ENCODE assay signal across 19 cellular contexts in genomic region chr11:25615841-25616240, GRCh38.
"Had no signal": no experiment of that assay in that cellular context is flagged by ENCODE, and none has a peak within 500 bp of the region (broad histone marks: within the 10 kb centered on the region; RNA-seq: fewer than 3 reads in every experiment).

No MANE protein-coding gene starts in this region.

- H3K27ac Mint-ChIP-seq: mesothelial cell of epicardium, naive B cell had no signal

- H3K4me2 ChIP-seq: hepatocyte had no signal

- H3K27me3 ChIP-seq: dorsolateral prefrontal cortex, esophagus muscularis mucosa, foreskin keratinocyte, gastroesophageal sphincter, heart left ventricle, hepatocyte, left lung had no signal

- DNase-seq: dermis blood vessel endothelial cell; dorsolateral prefrontal cortex; effector CD4-positive, alpha-beta T cell; effector memory CD4-positive, alpha-beta T cell; heart left ventricle; hypothalamus; left cardiac atrium; left lung; left ventricle myocardium superior; lower lobe of right lung; mesenchymal stem cell; mucosa of descending colon; naive B cell had no signal

- H2AFZ ChIP-seq: hepatocyte had no signal

- H3K4me3 ChIP-seq: coronary artery, dorsolateral prefrontal cortex, esophagus muscularis mucosa, gastroesophageal sphincter, heart left ventricle, hepatocyte, left lung, lower lobe of right lung, mucosa of descending colon had no signal

- H3K36me3 Mint-ChIP-seq: mesothelial cell of epicardium, naive B cell had no signal

- H3K27ac ChIP-seq: coronary artery, dorsolateral prefrontal cortex, esophagus muscularis mucosa, foreskin keratinocyte, gastroesophageal sphincter, heart left ventricle, hepatocyte, left lung, lower lobe of right lung had no signal

- H3K4me1 Mint-ChIP-seq: mesothelial cell of epicardium, naive B cell had no signal

- H3K79me2 ChIP-seq: hepatocyte had no signal

- ATAC-seq: foreskin keratinocyte, gastroesophageal sphincter, heart left ventricle, left cardiac atrium, left lung, left ventricle myocardium superior, lower lobe of right lung, mucosa of descending colon had no signal

- H3K4me3 Mint-ChIP-seq: mesothelial cell of epicardium, naive B cell had no signal

- H3K4me1 ChIP-seq: esophagus muscularis mucosa, foreskin keratinocyte, gastroesophageal sphincter, heart left ventricle, left lung, lower lobe of right lung had no signal

- H3K27me3 Mint-ChIP-seq: naive B cell had no signal

- H3K36me3 ChIP-seq: esophagus muscularis mucosa, gastroesophageal sphincter, heart left ventricle, left lung, lower lobe of right lung had no signal
